In genomic region chr4:74190919-74191397, GRCh38 we compare ENCODE assay signal across 1 cellular context.
TF ChIP-seq lines count a peak whose summit lies in the region.

No MANE protein-coding gene starts in this region.

TF ChIP-seq in HepG2, 621 proteins besides CTCF, POLR2A, EP300 and RAD21 (continued from another document and continues in another):
- no peak for TF ChIP-seq KIAA2018 (CRISPR knock-in tag; IDR thresholded peaks at IDR 0.05; ENCODE audit: borderline replicate concordance)
- no peak for TF ChIP-seq ZNF256 (CRISPR knock-in tag; conservative IDR thresholded peaks at IDR 0.05)
- no peak for TF ChIP-seq ZNF564 (CRISPR knock-in tag; IDR thresholded peaks at IDR 0.05)
- no peak for TF ChIP-seq ZNF350 (CRISPR knock-in tag; IDR thresholded peaks at IDR 0.05; ENCODE audit: borderline replicate concordance, low read depth)
- TF ChIP-seq, protein P1, sequence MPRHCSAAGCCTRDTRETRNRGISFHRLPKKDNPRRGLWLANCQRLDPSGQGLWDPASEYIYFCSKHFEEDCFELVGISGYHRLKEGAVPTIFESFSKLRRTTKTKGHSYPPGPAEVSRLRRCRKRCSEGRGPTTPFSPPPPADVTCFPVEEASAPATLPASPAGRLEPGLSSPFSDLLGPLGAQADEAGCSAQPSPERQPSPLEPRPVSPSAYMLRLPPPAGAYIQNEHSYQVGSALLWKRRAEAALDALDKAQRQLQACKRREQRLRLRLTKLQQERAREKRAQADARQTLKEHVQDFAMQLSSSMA (CRISPR knock-in tag; IDR thresholded peaks at IDR 0.05) = no peak
- TF ChIP-seq HMGXB4 (CRISPR knock-in tag; IDR thresholded peaks at IDR 0.05; ENCODE audit: borderline replicate concordance in 1 of 2, low read depth in 1 of 2) = no peak
- no peak for TF ChIP-seq SPEN (CRISPR knock-in tag; IDR thresholded peaks at IDR 0.05; ENCODE audit: low read depth)
- TF ChIP-seq, protein P2, sequence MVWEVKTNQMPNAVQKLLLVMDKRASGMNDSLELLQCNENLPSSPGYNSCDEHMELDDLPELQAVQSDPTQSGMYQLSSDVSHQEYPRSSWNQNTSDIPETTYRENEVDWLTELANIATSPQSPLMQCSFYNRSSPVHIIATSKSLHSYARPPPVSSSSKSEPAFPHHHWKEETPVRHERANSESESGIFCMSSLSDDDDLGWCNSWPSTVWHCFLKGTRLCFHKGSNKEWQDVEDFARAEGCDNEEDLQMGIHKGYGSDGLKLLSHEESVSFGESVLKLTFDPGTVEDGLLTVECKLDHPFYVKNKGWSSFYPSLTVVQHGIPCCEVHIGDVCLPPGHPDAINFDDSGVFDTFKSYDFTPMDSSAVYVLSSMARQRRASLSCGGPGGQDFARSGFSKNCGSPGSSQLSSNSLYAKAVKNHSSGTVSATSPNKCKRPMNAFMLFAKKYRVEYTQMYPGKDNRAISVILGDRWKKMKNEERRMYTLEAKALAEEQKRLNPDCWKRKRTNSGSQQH (CRISPR knock-in tag; IDR thresholded peaks at IDR 0.05; ENCODE audit: low read depth) = no peak
- TF ChIP-seq ZNF556 (CRISPR knock-in tag; IDR thresholded peaks at IDR 0.05; ENCODE audit: borderline replicate concordance) = no peak
- TF ChIP-seq, protein P3, sequence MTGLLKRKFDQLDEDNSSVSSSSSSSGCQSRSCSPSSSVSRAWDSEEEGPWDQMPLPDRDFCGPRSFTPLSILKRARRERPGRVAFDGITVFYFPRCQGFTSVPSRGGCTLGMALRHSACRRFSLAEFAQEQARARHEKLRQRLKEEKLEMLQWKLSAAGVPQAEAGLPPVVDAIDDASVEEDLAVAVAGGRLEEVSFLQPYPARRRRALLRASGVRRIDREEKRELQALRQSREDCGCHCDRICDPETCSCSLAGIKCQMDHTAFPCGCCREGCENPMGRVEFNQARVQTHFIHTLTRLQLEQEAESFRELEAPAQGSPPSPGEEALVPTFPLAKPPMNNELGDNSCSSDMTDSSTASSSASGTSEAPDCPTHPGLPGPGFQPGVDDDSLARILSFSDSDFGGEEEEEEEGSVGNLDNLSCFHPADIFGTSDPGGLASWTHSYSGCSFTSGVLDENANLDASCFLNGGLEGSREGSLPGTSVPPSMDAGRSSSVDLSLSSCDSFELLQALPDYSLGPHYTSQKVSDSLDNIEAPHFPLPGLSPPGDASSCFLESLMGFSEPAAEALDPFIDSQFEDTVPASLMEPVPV (CRISPR knock-in tag; IDR thresholded peaks at IDR 0.05) = no peak
- no peak for TF ChIP-seq CREB3 (CRISPR knock-in tag; IDR thresholded peaks at IDR 0.05)
- TF ChIP-seq HNF1A (IDR thresholded peaks at IDR 0.05; ENCODE audit: low read depth) = no peak
- no peak for TF ChIP-seq HNF1A (CRISPR knock-in tag; IDR thresholded peaks at IDR 0.05; ENCODE audit: borderline replicate concordance)
- no peak for TF ChIP-seq ARID2 (CRISPR knock-in tag; IDR thresholded peaks at IDR 0.05; ENCODE audit: borderline replicate concordance)
- TF ChIP-seq ZNF646 (CRISPR knock-in tag; IDR thresholded peaks at IDR 0.05) = no peak
- no peak for TF ChIP-seq BRCA1 (CRISPR knock-in tag; IDR thresholded peaks at IDR 0.05)
- TF ChIP-seq TGIF2 (CRISPR knock-in tag; IDR thresholded peaks at IDR 0.05) = no peak
- TF ChIP-seq TAF1 (CRISPR knock-in tag; IDR thresholded peaks at IDR 0.05) = no peak
- no peak for TF ChIP-seq CREB1 (IDR thresholded peaks at IDR 0.05)
- TF ChIP-seq CREB1 (CRISPR knock-in tag; IDR thresholded peaks at IDR 0.05) = peak; percentile 57
- peak; percentile 53 for TF ChIP-seq CREM (IDR thresholded peaks at IDR 0.05)
- TF ChIP-seq CREM (CRISPR knock-in tag; IDR thresholded peaks at IDR 0.05) = no peak
- TF ChIP-seq ZNF777 (CRISPR knock-in tag; IDR thresholded peaks at IDR 0.05) = no peak
- no peak for TF ChIP-seq ZNF749 (CRISPR knock-in tag; IDR thresholded peaks at IDR 0.05; ENCODE audit: borderline replicate concordance)
- no peak for TF ChIP-seq ZNF616 (CRISPR knock-in tag; IDR thresholded peaks at IDR 0.05; ENCODE audit: low read depth)
